8 cellular contexts compared by ENCODE assay signal in the genomic region with DNA sequence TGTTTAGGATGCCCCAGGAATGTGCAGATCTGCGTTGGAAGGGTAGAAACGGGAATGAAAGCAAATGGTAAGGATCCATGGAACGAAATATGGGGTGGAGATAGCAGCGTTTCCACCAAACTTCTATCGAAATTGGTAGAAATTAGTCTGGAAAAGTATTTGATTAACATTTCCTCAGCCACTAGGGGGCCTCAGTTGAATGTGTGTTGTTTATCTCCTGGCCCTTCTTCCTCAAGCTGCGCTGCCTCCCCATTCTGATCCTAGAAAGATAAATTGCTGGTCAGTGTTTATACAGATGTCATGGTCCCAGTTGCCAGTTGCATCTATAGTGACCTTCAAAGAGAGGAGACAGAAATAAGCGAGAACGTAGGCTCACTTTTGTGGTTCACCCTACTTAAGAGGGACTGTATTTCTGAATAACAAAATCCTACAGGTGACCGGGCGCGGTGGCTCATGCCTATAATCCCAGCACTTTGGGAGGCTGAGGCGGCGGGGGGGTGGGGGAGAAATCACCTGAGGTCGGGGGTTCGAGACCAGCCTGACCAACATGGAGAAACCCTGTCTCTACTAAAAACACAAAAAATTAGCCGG.
DNase-seq lines count a peak whose midpoint lies in the region; ATAC-seq lines count a peak whose summit lies in the region.

No MANE protein-coding gene starts in this region.

- no peaks in the 10 kb centered on the region for H3K27me3 Mint-ChIP-seq in activated T-cell treated with anti-CD3 and anti-CD28 coated beads, Interleukin-2, amount 50 U/mL, for 24 hours

- H3K27ac Mint-ChIP-seq in activated T-cell treated with anti-CD3 and anti-CD28 coated beads, Interleukin-2, amount 50 U/mL, for 24 hours = no peak overlapping the region

- no peak for ATAC-seq in HG03097 (IDR thresholded peaks at IDR 0.05; ENCODE audit: low FRiP score, unreplicated experiment)
- no peak for ATAC-seq in HG02610 (IDR thresholded peaks at IDR 0.05; ENCODE audit: unreplicated experiment)

- no peak overlapping the region for H3K4me3 Mint-ChIP-seq in activated T-cell treated with anti-CD3 and anti-CD28 coated beads, Interleukin-2, amount 50 U/mL, for 24 hours

- H3K4me1 Mint-ChIP-seq in activated T-cell treated with anti-CD3 and anti-CD28 coated beads, Interleukin-2, amount 50 U/mL, for 24 hours (ENCODE audit: low read depth) = no peaks in the 10 kb centered on the region

- H3K36me3 Mint-ChIP-seq in activated T-cell treated with anti-CD3 and anti-CD28 coated beads, Interleukin-2, amount 50 U/mL, for 24 hours (ENCODE audit: low read depth) = no peaks in the 10 kb centered on the region

- peak; percentile 12 for DNase-seq in activated CD4-positive, alpha-beta T cell treated with anti-CD3 and anti-CD28 coated beads for 48 hours
- DNase-seq in activated CD4-positive, alpha-beta T cell treated with anti-CD3 and anti-CD28 coated beads, Interleukin-2, amount 50 U/mL, for 1 hour = no peak
- DNase-seq in NCI-H1048 (lab: John Stamatoyannopoulos, UW) (peak; percentile 40), UCSD-AML1 (lab: John Stamatoyannopoulos, UW; ENCODE audit: unreplicated experiment) (peak; percentile 7), left kidney (ENCODE audit: low read depth, low spot score) (peak; percentile 73)
- no peak for DNase-seq in activated T-cell treated with anti-CD3 and anti-CD28 coated beads, Interleukin-2, amount 50 U/mL, for 24 hours

- H3K9me3 Mint-ChIP-seq in activated T-cell treated with anti-CD3 and anti-CD28 coated beads, Interleukin-2, amount 50 U/mL, for 24 hours = peaks cover 1% of the 10 kb centered on the region

Comparison
In these comparisons a context has a peak if more than half of its experiments do, and no peak if none do; other contexts are left out.
1. DNase-seq: peak in activated CD4-positive, alpha-beta T cell treated with anti-CD3 and anti-CD28 coated beads for 48 hours (single experiment), NCI-H1048 (single experiment), UCSD-AML1 (single experiment) and left kidney (single experiment); none in activated CD4-positive, alpha-beta T cell treated with anti-CD3 and anti-CD28 coated beads, Interleukin-2, amount 50 U/mL, for 1 hour (single experiment) and activated T-cell treated with anti-CD3 and anti-CD28 coated beads, Interleukin-2, amount 50 U/mL, for 24 hours (single experiment).